11 cellular contexts compared by ENCODE assay signal in genomic region chr12:113860950-113861349, GRCh38.
A peak's percentile ranks its signal among the peaks of the same experiment; 100 is the strongest.
DNase-seq lines count a peak whose midpoint lies in the region; ATAC-seq and TF ChIP-seq lines count a peak whose summit lies in the region.
"Had no signal": no experiment of that assay in that cellular context is flagged by ENCODE, and none has a peak within 500 bp of the region (broad histone marks: within the 10 kb centered on the region; RNA-seq: fewer than 3 reads in every experiment).

No MANE protein-coding gene starts in this region.

- H3K79me2 ChIP-seq in mammary epithelial cell (ENCODE audit: insufficient read depth, low read length) = no peaks in the 10 kb centered on the region

- no peaks in the 10 kb centered on the region for H3K27me3 Mint-ChIP-seq in natural killer cell treated with Interleukin-12 subunit alpha and Interleukin-12 subunit beta and Interleukin-15 and Interleukin-18, amount 100 ng/mL, for 72 hours
- H3K27me3 Mint-ChIP-seq: central memory CD8-positive, alpha-beta T cell had no signal

- no peak overlapping the region for H3K4me3 Mint-ChIP-seq in natural killer cell treated with Interleukin-12 subunit alpha and Interleukin-12 subunit beta and Interleukin-15 and Interleukin-18, amount 100 ng/mL, for 72 hours
- H3K4me3 Mint-ChIP-seq: central memory CD8-positive, alpha-beta T cell had no signal

- peaks cover 20 to 36% of the 10 kb centered on the region in 2 donors for H3K4me1 Mint-ChIP-seq in natural killer cell treated with Interleukin-12 subunit alpha and Interleukin-12 subunit beta and Interleukin-15 and Interleukin-18, amount 100 ng/mL, for 72 hours (ENCODE audit: low read depth in 2 of 2)

- TF ChIP-seq CTCF in mammary epithelial cell (conservative IDR thresholded peaks at IDR 0.05 in 1 of 2, IDR thresholded peaks at IDR 0.05 in 1 of 2; ENCODE audit: extremely low read depth in 1 of 2, insufficient read depth in 1 of 2, low read depth in 1 of 2, low read length in 2 of 2) = no peak

- no peak overlapping the region for H2AFZ ChIP-seq in mammary epithelial cell (ENCODE audit: low read depth, low read length)

- H3K4me3 ChIP-seq in mammary epithelial cell (replicated peaks in 1 of 3; ENCODE audit: insufficient read depth in 1 of 3, low read depth in 2 of 3, low read length in 3 of 3) = no peak overlapping the region

- no peaks in the 10 kb centered on the region for H3K9me3 ChIP-seq in mammary epithelial cell (replicated peaks; ENCODE audit: insufficient read depth, low read length)

- H3K36me3 ChIP-seq in mammary epithelial cell (ENCODE audit: insufficient read depth, low read length) = no peaks in the 10 kb centered on the region

- H3K36me3 Mint-ChIP-seq in natural killer cell treated with Interleukin-12 subunit alpha and Interleukin-12 subunit beta and Interleukin-15 and Interleukin-18, amount 100 ng/mL, for 72 hours = no peaks in the 10 kb centered on the region

- dilution Hi-C loops in mammary epithelial cell (cut with HindIII; ENCODE audit: low sequenced_read_pairs) = no loop called here

- ATAC-seq in natural killer cell treated with Interleukin-12 subunit alpha and Interleukin-12 subunit beta and Interleukin-15 and Interleukin-18, amount 100 ng/mL, for 72 hours = no peak
- ATAC-seq in GM18867 (IDR thresholded peaks at IDR 0.05; ENCODE audit: unreplicated experiment) = no peak
- no peak for ATAC-seq in GM21529 (IDR thresholded peaks at IDR 0.05; ENCODE audit: unreplicated experiment)
- no peak for ATAC-seq in GM21576 (IDR thresholded peaks at IDR 0.05; ENCODE audit: unreplicated experiment)
- ATAC-seq: Right ventricle myocardium inferior had no signal

- peak; percentile 61 for DNase-seq in ELF-1 (ENCODE audit: low read depth, low spot score)
- DNase-seq in MV-4-11 (lab: John Stamatoyannopoulos, UW) = peak; percentile 85
- peak; percentile 19 for DNase-seq in mammary epithelial cell
- DNase-seq in myocyte (ENCODE audit: low read depth) = peak; percentile 74
- no peak for DNase-seq in natural killer cell treated with Interleukin-12 subunit alpha and Interleukin-12 subunit beta and Interleukin-15 and Interleukin-18, amount 100 ng/mL, for 72 hours (ENCODE audit: low spot score)
- DNase-seq: DMS153 had no signal

- in situ Hi-C loops in mammary epithelial cell (cut with MboI; ENCODE audit: low sequenced_read_pairs in 2 of 2) = no loop called here

- peaks cover 21% of the 10 kb centered on the region for H3K4me1 ChIP-seq in mammary epithelial cell (ENCODE audit: insufficient read depth, low read length)

- H3K27ac ChIP-seq in mammary epithelial cell (ENCODE audit: insufficient read depth, low read depth, low read length) = no peak overlapping the region

- no peaks in the 10 kb centered on the region for H3K9me3 Mint-ChIP-seq in natural killer cell treated with Interleukin-12 subunit alpha and Interleukin-12 subunit beta and Interleukin-15 and Interleukin-18, amount 100 ng/mL, for 72 hours
- H3K9me3 Mint-ChIP-seq: central memory CD8-positive, alpha-beta T cell had no signal

- H3K9ac ChIP-seq in mammary epithelial cell (ENCODE audit: insufficient read depth, low read length) = no peak overlapping the region

- no peak overlapping the region for H3K27ac Mint-ChIP-seq in natural killer cell treated with Interleukin-12 subunit alpha and Interleukin-12 subunit beta and Interleukin-15 and Interleukin-18, amount 100 ng/mL, for 72 hours

- CTCF ChIA-PET in mammary epithelial cell (lab: Charles Lee; ENCODE audit: low non-redundant PET) = no interaction called here

- no TSS peak for BruUV-seq in mammary epithelial cell (replicated peaks; lab: Mats Ljungman, UMichigan)

- no peaks in the 10 kb centered on the region for H3K27me3 ChIP-seq in mammary epithelial cell (ENCODE audit: insufficient read depth, low read length)

- intact Hi-C loops in mammary epithelial cell (cut with micrococcal nuclease) = no loop called here

- no peaks in the 10 kb centered on the region for H4K20me1 ChIP-seq in mammary epithelial cell (ENCODE audit: insufficient read depth, low read length)

- no peak overlapping the region for H3K4me2 ChIP-seq in mammary epithelial cell (ENCODE audit: insufficient read depth, low read depth, low read length)

- WGBS in mammary epithelial cell (ENCODE audit: low coverage, missing lambda C conversion rate) = 77% methylated on average over 7 of the region's 7 CpGs
